ENCODE assay signal across 8 cellular contexts in the genomic region with DNA sequence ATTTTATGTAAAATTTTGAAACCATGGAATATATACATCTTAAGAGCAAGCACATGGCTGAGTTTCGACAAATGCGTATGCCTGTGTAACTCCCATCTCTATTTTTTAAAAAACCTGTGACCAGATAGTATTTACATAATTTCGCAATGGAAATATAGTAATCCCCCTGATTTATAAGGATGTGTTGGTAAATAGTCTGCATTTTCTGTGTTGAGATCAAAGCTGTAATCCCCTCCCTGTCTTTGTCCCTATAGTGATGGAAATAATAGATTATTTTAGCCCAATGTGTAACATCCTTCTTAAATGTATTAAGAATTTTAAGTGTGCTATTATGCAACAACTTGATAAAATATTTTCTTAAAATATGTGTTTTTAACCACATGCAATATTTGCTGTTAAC.
"Had no signal": no experiment of that assay in that cellular context is flagged by ENCODE, and none has a peak within 500 bp of the region (broad histone marks: within the 10 kb centered on the region; RNA-seq: fewer than 3 reads in every experiment).

No MANE protein-coding gene starts in this region.

- H3K9ac ChIP-seq: KMS-11 had no signal

- H3K4me2 ChIP-seq: KMS-11 had no signal

- H3K27ac Mint-ChIP-seq: IgD-negative memory B cell had no signal

- H3K4me3 Mint-ChIP-seq: IgD-negative memory B cell had no signal

- H3K27me3 Mint-ChIP-seq: IgD-negative memory B cell had no signal

- H3K27ac ChIP-seq: HL-60, KMS-11 had no signal

- FAIRE-seq: HTR-8/SVneo had no signal

- DNase-seq: Karpas-422, Kasumi-1, KBM-7, KG1 had no signal
